ENCODE assay signal across 22 cellular contexts in the genomic region with DNA sequence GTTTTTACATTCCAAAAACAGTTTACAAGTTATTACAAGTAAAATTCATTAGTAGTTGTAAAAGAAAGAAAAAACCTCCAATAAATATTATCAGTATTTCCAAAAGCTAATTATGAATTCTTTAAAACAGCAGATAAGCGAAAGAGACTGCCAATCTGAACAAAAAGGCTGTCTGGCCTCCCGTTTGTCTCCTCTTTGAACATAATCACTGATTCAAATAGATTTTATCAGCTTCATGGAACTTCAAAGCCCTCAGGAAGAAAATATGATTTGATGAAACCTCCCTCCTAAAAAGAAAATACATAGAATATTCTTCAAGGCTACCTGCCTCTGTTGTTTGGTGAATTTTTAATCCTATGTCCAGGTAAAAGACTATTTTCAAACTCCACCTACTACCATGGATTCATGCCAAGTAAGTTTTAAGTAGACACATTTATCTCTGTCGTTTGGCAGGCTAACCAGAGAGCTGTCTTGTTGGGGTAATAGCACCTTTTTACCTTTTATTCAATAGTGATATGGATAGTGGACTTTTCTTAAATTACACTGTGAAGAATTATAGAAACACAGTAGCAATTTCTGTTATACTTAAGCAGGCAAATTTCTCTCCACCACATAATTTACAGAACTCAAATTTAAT. TPM values are rescaled to one million over a fixed set of nuclear protein-coding genes. Genes with fewer than 3 reads are reported as not detected.
DNase-seq lines count a peak whose midpoint lies in the region; ATAC-seq lines count a peak whose summit lies in the region.
"Had no signal": no experiment of that assay in that cellular context is flagged by ENCODE, and none has a peak within 500 bp of the region (broad histone marks: within the 10 kb centered on the region; RNA-seq: fewer than 3 reads in every experiment).

No MANE protein-coding gene starts in this region.

- no peaks in the 10 kb centered on the region for H3K9me3 Mint-ChIP-seq in activated CD4-positive, alpha-beta T cell treated with anti-CD3 and anti-CD28 coated beads, Interleukin-2, amount 10 ng/mL, durations not matched to agents 24 days and 14 days
- H3K9me3 Mint-ChIP-seq in CD4-positive, CD25-positive, alpha-beta regulatory T cell = no peaks in the 10 kb centered on the region
- H3K9me3 Mint-ChIP-seq in activated naive CD8-positive, alpha-beta T cell treated with anti-CD3 and anti-CD28 coated beads, Interleukin-2, amount 50 U/mL, for 24 hours = no peaks in the 10 kb centered on the region
- H3K9me3 Mint-ChIP-seq: stimulated activated memory B cell treated with anti-CD40 and anti-IgM and Interleukin-4, amounts not matched to agents 10 μg/mL and 1 μg/mL and 100 μg/mL, for 72 hours; WTC11 had no signal

- H3K36me3 ChIP-seq in CD4-positive, CD25-positive, alpha-beta regulatory T cell (ENCODE audit: control insufficient read depth, insufficient read depth, low read length) = peaks cover 11% of the 10 kb centered on the region

- H3K9me3 ChIP-seq in CD4-positive, CD25-positive, alpha-beta regulatory T cell (ENCODE audit: control insufficient read depth in 2 of 2, low read length in 2 of 2) = no peaks in the 10 kb centered on the region
- no peaks in the 10 kb centered on the region for H3K9me3 ChIP-seq in T-helper 17 cell (ENCODE audit: control insufficient read depth, low read length, poor library complexity, severe bottlenecking)
- H3K9me3 ChIP-seq: esophagus squamous epithelium, gastroesophageal sphincter, pancreas, spleen, vagina had no signal

- H3K27ac Mint-ChIP-seq in activated CD4-positive, alpha-beta T cell treated with anti-CD3 and anti-CD28 coated beads, Interleukin-2, amount 10 ng/mL, durations not matched to agents 24 days and 14 days = peak overlapping the region; percentile 30
- peak overlapping the region in 2 of 3 donors; percentile 35 to 53 for H3K27ac Mint-ChIP-seq in CD4-positive, CD25-positive, alpha-beta regulatory T cell
- peak overlapping the region; percentile 91 for H3K27ac Mint-ChIP-seq in T-helper 17 cell
- peak overlapping the region; percentile 52 for H3K27ac Mint-ChIP-seq in activated naive CD8-positive, alpha-beta T cell treated with anti-CD3 and anti-CD28 coated beads, Interleukin-2, amount 50 U/mL, for 24 hours
- H3K27ac Mint-ChIP-seq: stimulated activated memory B cell treated with anti-CD40 and anti-IgM and Interleukin-4, amounts not matched to agents 10 μg/mL and 1 μg/mL and 100 μg/mL, for 72 hours; WTC11 had no signal

- H3K27me3 ChIP-seq in CD4-positive, CD25-positive, alpha-beta regulatory T cell (ENCODE audit: control insufficient read depth, insufficient read depth, low read length) = no peaks in the 10 kb centered on the region
- H3K27me3 ChIP-seq: esophagus squamous epithelium, gastroesophageal sphincter, pancreas, spleen, vagina had no signal

- intact Hi-C loops in activated CD4-positive, alpha-beta T cell treated with anti-CD3 and anti-CD28 coated beads, Interleukin-2, amount 10 ng/mL, durations not matched to agents 24 days and 14 days (cut with micrococcal nuclease) = no loop called here

- no peak for ATAC-seq in CD4-positive, CD25-positive, alpha-beta regulatory T cell (ENCODE audit: low read depth in 2 of 2)
- ATAC-seq in T-helper 17 cell (no peak), HG03442 (IDR thresholded peaks at IDR 0.05; ENCODE audit: unreplicated experiment) (no peak)
- ATAC-seq in activated naive CD8-positive, alpha-beta T cell treated with anti-CD3 and anti-CD28 coated beads, Interleukin-2, amount 50 U/mL, for 24 hours = no peak
- ATAC-seq: gastroesophageal sphincter; stimulated activated memory B cell treated with anti-CD40 and anti-IgM and Interleukin-4, amounts not matched to agents 10 μg/mL and 1 μg/mL and 100 μg/mL, for 72 hours; WTC11 had no signal

- H3K36me3 Mint-ChIP-seq in activated CD4-positive, alpha-beta T cell treated with anti-CD3 and anti-CD28 coated beads, Interleukin-2, amount 10 ng/mL, durations not matched to agents 24 days and 14 days (ENCODE audit: low read depth) = peaks cover 64% of the 10 kb centered on the region
- peaks cover 28% of the 10 kb centered on the region for H3K36me3 Mint-ChIP-seq in CD4-positive, CD25-positive, alpha-beta regulatory T cell
- peaks cover 9% of the 10 kb centered on the region for H3K36me3 Mint-ChIP-seq in T-helper 17 cell (ENCODE audit: low read depth)
- peaks cover 74% of the 10 kb centered on the region for H3K36me3 Mint-ChIP-seq in activated naive CD8-positive, alpha-beta T cell treated with anti-CD3 and anti-CD28 coated beads, Interleukin-2, amount 50 U/mL, for 24 hours (ENCODE audit: low read depth)

- DNase-seq in activated CD4-positive, alpha-beta T cell treated with anti-CD3 and anti-CD28 coated beads, Interleukin-2, amount 10 ng/mL, durations not matched to agents 24 days and 14 days = no peak
- DNase-seq in activated CD4-positive, alpha-beta T cell treated with anti-CD3 and anti-CD28 coated beads, Interleukin-2, amount 50 U/mL, for 4 hours = no peak
- no peak for DNase-seq in CD4-positive, CD25-positive, alpha-beta regulatory T cell
- no peak for DNase-seq in T-helper 17 cell
- no peak for DNase-seq in activated naive CD8-positive, alpha-beta T cell treated with anti-CD3 and anti-CD28 coated beads, Interleukin-2, amount 50 U/mL, for 24 hours
- no peak for DNase-seq in ureter (ENCODE audit: low spot score)
- DNase-seq in NCI-H1048 (lab: John Stamatoyannopoulos, UW) = no peak
- DNase-seq: activated effector memory CD4-positive, alpha-beta T cell treated with Interleukin-2 at 50 U/mL for 16 hours; aorta; esophagus squamous epithelium; NCI-H1092; NCI-H1930; NCI-H526; pancreas; spleen; stimulated activated CD4-positive, alpha-beta T cell treated with anti-CD3 and anti-CD28 coated beads, Interleukin-2, amount 100 ng/mL, for 48 hours had no signal

- no peaks in the 10 kb centered on the region for H3K27me3 Mint-ChIP-seq in activated CD4-positive, alpha-beta T cell treated with anti-CD3 and anti-CD28 coated beads, Interleukin-2, amount 10 ng/mL, durations not matched to agents 24 days and 14 days
- no peaks in the 10 kb centered on the region for H3K27me3 Mint-ChIP-seq in CD4-positive, CD25-positive, alpha-beta regulatory T cell
- H3K27me3 Mint-ChIP-seq in T-helper 17 cell = no peaks in the 10 kb centered on the region
- no peaks in the 10 kb centered on the region for H3K27me3 Mint-ChIP-seq in activated naive CD8-positive, alpha-beta T cell treated with anti-CD3 and anti-CD28 coated beads, Interleukin-2, amount 50 U/mL, for 24 hours
- H3K27me3 Mint-ChIP-seq: stimulated activated memory B cell treated with anti-CD40 and anti-IgM and Interleukin-4, amounts not matched to agents 10 μg/mL and 1 μg/mL and 100 μg/mL, for 72 hours had no signal

- no peak overlapping the region for H3K4me3 ChIP-seq in CD4-positive, CD25-positive, alpha-beta regulatory T cell (ENCODE audit: low read depth, low read length)
- H3K4me3 ChIP-seq: esophagus squamous epithelium, gastroesophageal sphincter, pancreas, spleen, vagina had no signal

- H3K4me1 Mint-ChIP-seq in activated CD4-positive, alpha-beta T cell treated with anti-CD3 and anti-CD28 coated beads, Interleukin-2, amount 10 ng/mL, durations not matched to agents 24 days and 14 days = peaks cover 57% of the 10 kb centered on the region
- peaks cover 0 to 69% (median 23%) of the 10 kb centered on the region in 4 donors for H3K4me1 Mint-ChIP-seq in CD4-positive, CD25-positive, alpha-beta regulatory T cell
- H3K4me1 Mint-ChIP-seq in T-helper 17 cell = peaks cover 18% of the 10 kb centered on the region
- H3K4me1 Mint-ChIP-seq in activated naive CD8-positive, alpha-beta T cell treated with anti-CD3 and anti-CD28 coated beads, Interleukin-2, amount 50 U/mL, for 24 hours = peaks cover 81% of the 10 kb centered on the region
- H3K4me1 Mint-ChIP-seq: stimulated activated memory B cell treated with anti-CD40 and anti-IgM and Interleukin-4, amounts not matched to agents 10 μg/mL and 1 μg/mL and 100 μg/mL, for 72 hours had no signal

- no peak overlapping the region for H3K27ac ChIP-seq in CD4-positive, CD25-positive, alpha-beta regulatory T cell (ENCODE audit: insufficient read depth, low read length, poor library complexity, severe bottlenecking)
- H3K27ac ChIP-seq: C4-2B, esophagus squamous epithelium, gastroesophageal sphincter, spleen, vagina had no signal

- no peaks in the 10 kb centered on the region for H3K4me1 ChIP-seq in CD4-positive, CD25-positive, alpha-beta regulatory T cell (ENCODE audit: control insufficient read depth, insufficient read depth, low read length, poor library complexity, severe bottlenecking)
- H3K4me1 ChIP-seq: esophagus squamous epithelium, gastroesophageal sphincter, vagina had no signal

- H3K4me3 Mint-ChIP-seq in activated CD4-positive, alpha-beta T cell treated with anti-CD3 and anti-CD28 coated beads, Interleukin-2, amount 10 ng/mL, durations not matched to agents 24 days and 14 days = peak overlapping the region; percentile 37
- peak overlapping the region in 2 of 4 donors; percentile 13 to 14 for H3K4me3 Mint-ChIP-seq in CD4-positive, CD25-positive, alpha-beta regulatory T cell
- H3K4me3 Mint-ChIP-seq in T-helper 17 cell = no peak overlapping the region
- H3K4me3 Mint-ChIP-seq in activated naive CD8-positive, alpha-beta T cell treated with anti-CD3 and anti-CD28 coated beads, Interleukin-2, amount 50 U/mL, for 24 hours = no peak overlapping the region
- H3K4me3 Mint-ChIP-seq: stimulated activated memory B cell treated with anti-CD40 and anti-IgM and Interleukin-4, amounts not matched to agents 10 μg/mL and 1 μg/mL and 100 μg/mL, for 72 hours; WTC11 had no signal

RNA-seq across cellular contexts. Expression of a gene that starts 35.0 kb away (rescaled TPM):
- total RNA-seq in activated CD4-positive, alpha-beta T cell treated with anti-CD3 and anti-CD28 coated beads, Interleukin-2, amount 10 ng/mL, durations not matched to agents 24 days and 14 days = 561 and 571 TPM in 2 replicates
- total RNA-seq in CD4-positive, CD25-positive, alpha-beta regulatory T cell = 121 TPM
- polyA plus RNA-seq in CD4-positive, CD25-positive, alpha-beta regulatory T cell = 10 to 100 TPM; 31.8 to 75.9 (median 52.8) TPM
- total RNA-seq in T-helper 17 cell = 100 to 1,000 TPM; 208 TPM
- 59.7 TPM for total RNA-seq in ureter

Comparison
In these comparisons a context has a peak if more than half of its experiments do, and no peak if none do; other contexts are left out.
1. H3K27ac Mint-ChIP-seq: peak in every context shown above with its lines; median percentile 91 in T-helper 17 cell; 52 in activated naive CD8-positive, alpha-beta T cell treated with anti-CD3 and anti-CD28 coated beads, Interleukin-2, amount 50 U/mL, for 24 hours; 44 in CD4-positive, CD25-positive, alpha-beta regulatory T cell; 30 in activated CD4-positive, alpha-beta T cell treated with anti-CD3 and anti-CD28 coated beads, Interleukin-2, amount 10 ng/mL, durations not matched to agents 24 days and 14 days.